ENCODE assay signal across 14 cellular contexts in genomic region chr15:67193223-67194009, GRCh38.
DNase-seq lines count a peak whose midpoint lies in the region; ATAC-seq and TF ChIP-seq lines count a peak whose summit lies in the region.
"Had no signal": no experiment of that assay in that cellular context is flagged by ENCODE, and none has a peak within 500 bp of the region (broad histone marks: within the 10 kb centered on the region; RNA-seq: fewer than 3 reads in every experiment).

No MANE protein-coding gene starts in this region.

- H3K4me1 ChIP-seq in ACC112 (ENCODE audit: control insufficient read depth, insufficient read depth, low read length, unreplicated experiment) (peaks cover 26% of the 10 kb centered on the region), osteoblast (ENCODE audit: insufficient read depth, low read length) (peaks cover 48% of the 10 kb centered on the region)
- H3K4me1 ChIP-seq: BLaER1 had no signal

- H3K4me3 ChIP-seq in ACC112 (ENCODE audit: low read depth, low read length) (no peak overlapping the region), osteoblast (ENCODE audit: insufficient read depth, low read length) (no peak overlapping the region)
- H3K4me3 ChIP-seq: BLaER1, skin epidermis had no signal

- peaks cover 49% of the 10 kb centered on the region; the same call in 1 of the 2 replicates for H3K36me3 ChIP-seq in ACC112 (ENCODE audit: insufficient read depth, low read length)
- peaks cover 74% of the 10 kb centered on the region for H3K36me3 ChIP-seq in osteoblast (ENCODE audit: insufficient read depth, low read length)

- DNase-seq in HEK293T (ENCODE audit: extremely low spot score) (no peak), fibroblast of gingiva (ENCODE audit: low read depth) (peak; percentile 34), osteoblast (ENCODE audit: insufficient read length, low spot score, missing footprints) (peak; percentile 73), NCI-H1930 (lab: John Stamatoyannopoulos, UW) (no peak), mesenteric fat pad (ENCODE audit: low spot score) (no peak), left lobe of liver (ENCODE audit: low spot score) (no peak), dermis blood vessel endothelial cell (no peak)
- DNase-seq: activated effector memory CD4-positive, alpha-beta T cell treated with Interleukin-2 at 50 U/mL for 16 hours; dorsolateral prefrontal cortex; NCI-H2081 treated with DMSO at 0.1 percent for 48 hours; PC-3 had no signal

- no peak for TF ChIP-seq CTCF in osteoblast (IDR thresholded peaks at IDR 0.05; ENCODE audit: extremely low read depth, low read depth, low read length)

- H3K9me3 ChIP-seq in osteoblast (ENCODE audit: low read depth, low read length) = no peaks in the 10 kb centered on the region
- H3K9me3 ChIP-seq: BLaER1 had no signal

- H4K20me1 ChIP-seq in osteoblast (ENCODE audit: insufficient read depth, low read length) = no peaks in the 10 kb centered on the region
- H4K20me1 ChIP-seq: BLaER1 had no signal

- H3K79me2 ChIP-seq in ACC112 (ENCODE audit: control insufficient read depth, insufficient read depth, low read length, unreplicated experiment) = no peaks in the 10 kb centered on the region
- peaks cover 5% of the 10 kb centered on the region for H3K79me2 ChIP-seq in osteoblast (ENCODE audit: insufficient read depth, low read length)

- H3K27me3 ChIP-seq in ACC112 (ENCODE audit: insufficient read depth, low read length) = no peaks in the 10 kb centered on the region
- H3K27me3 ChIP-seq in osteoblast (ENCODE audit: insufficient read depth, low read length) = no peaks in the 10 kb centered on the region
- H3K27me3 ChIP-seq: BLaER1, dorsolateral prefrontal cortex had no signal

- CTCF ChIA-PET in HEK293T (lab: Yijun Ruan, JAX) = interaction anchor here (0.6 kb wide), 1 partner anchor 8 kb away, joined by 3 read pairs; no protein-coding TSS in a partner anchor

- ATAC-seq in left lobe of liver = no peak
- ATAC-seq: PC-3 had no signal

- no peak overlapping the region for H2AFZ ChIP-seq in ACC112 (ENCODE audit: low read length, unreplicated experiment)
- no peak overlapping the region for H2AFZ ChIP-seq in osteoblast (ENCODE audit: low read length)

- no peak overlapping the region for H3K4me2 ChIP-seq in osteoblast (ENCODE audit: insufficient read depth, low read length)
- H3K4me2 ChIP-seq: BLaER1 had no signal

- peak overlapping the region; percentile 17; the same call in 1 of the 2 replicates for H3K27ac ChIP-seq in ACC112 (ENCODE audit: low read depth, low read length)
- peak overlapping the region; percentile 80 for H3K27ac ChIP-seq in osteoblast (ENCODE audit: low read depth, low read length)
- H3K27ac ChIP-seq: BLaER1 had no signal

- POLR2A ChIA-PET in HEK293T (lab: Yijun Ruan, JAX) = no interaction called here

TF ChIP-seq in HEK293T, 16 proteins besides CTCF, POLR2A, EP300 and RAD21:
- TF ChIP-seq HDGF (IDR thresholded peaks at IDR 0.05; ENCODE audit: borderline replicate concordance) = no peak
- no peak for TF ChIP-seq FOXM1 (IDR thresholded peaks at IDR 0.05; ENCODE audit: borderline replicate concordance)
- no peak for TF ChIP-seq NFRKB (IDR thresholded peaks at IDR 0.05)
- TF ChIP-seq BHLHE40 (IDR thresholded peaks at IDR 0.05; ENCODE audit: borderline replicate concordance) = no peak
- TF ChIP-seq, protein P1, sequence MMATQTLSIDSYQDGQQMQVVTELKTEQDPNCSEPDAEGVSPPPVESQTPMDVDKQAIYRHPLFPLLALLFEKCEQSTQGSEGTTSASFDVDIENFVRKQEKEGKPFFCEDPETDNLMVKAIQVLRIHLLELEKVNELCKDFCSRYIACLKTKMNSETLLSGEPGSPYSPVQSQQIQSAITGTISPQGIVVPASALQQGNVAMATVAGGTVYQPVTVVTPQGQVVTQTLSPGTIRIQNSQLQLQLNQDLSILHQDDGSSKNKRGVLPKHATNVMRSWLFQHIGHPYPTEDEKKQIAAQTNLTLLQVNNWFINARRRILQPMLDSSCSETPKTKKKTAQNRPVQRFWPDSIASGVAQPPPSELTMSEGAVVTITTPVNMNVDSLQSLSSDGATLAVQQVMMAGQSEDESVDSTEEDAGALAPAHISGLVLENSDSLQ (IDR thresholded peaks at IDR 0.05) = no peak
- no peak for TF ChIP-seq ARNT (IDR thresholded peaks at IDR 0.05)
- TF ChIP-seq FOXK2 (IDR thresholded peaks at IDR 0.05) = no peak
- TF ChIP-seq ZNF384 (IDR thresholded peaks at IDR 0.05) = peak; percentile 53
- no peak for TF ChIP-seq ELF4 (IDR thresholded peaks at IDR 0.05)

Comparison
In these comparisons a context has a peak if more than half of its experiments do, and no peak if none do; other contexts are left out.
1. DNase-seq: peak in fibroblast of gingiva (single experiment) and osteoblast (single experiment); none in HEK293T (single experiment), NCI-H1930 (0 of 2), mesenteric fat pad (single experiment), left lobe of liver (single experiment) and dermis blood vessel endothelial cell (single experiment).